8 cellular contexts compared by ENCODE assay signal in genomic region chr6:30453508-30454206, GRCh38. TPM values are rescaled to one million over a fixed set of nuclear protein-coding genes. Genes with fewer than 3 reads are reported as not detected.
DNase-seq lines count a peak whose midpoint lies in the region; ATAC-seq and TF ChIP-seq lines count a peak whose summit lies in the region.
"Not testable (repeated sequence)": the region's sequence is repeated elsewhere in the genome, so short reads cannot be mapped to it uniquely, and the experiment has no call there.

No MANE protein-coding gene starts in this region.

- H3K4me1 ChIP-seq in OCI-LY7 (ENCODE audit: insufficient read depth, low read length, poor library complexity, severe bottlenecking) = not testable (repeated sequence)
- H3K4me1 ChIP-seq in sigmoid colon (peaks cover 0 to 21% (median 16%) of the 10 kb centered on the region in 4 donors), upper lobe of right lung (peaks cover 25% of the 10 kb centered on the region)

- H3K36me3 Mint-ChIP-seq in activated CD8-positive, alpha-beta T cell treated with anti-CD3 and anti-CD28 coated beads for 36 hours (ENCODE audit: low read depth); central memory CD8-positive, alpha-beta T cell (ENCODE audit: insufficient read depth); immature natural killer cell: not testable (repeated sequence)

- TF ChIP-seq CTCF in GM06990 (IDR thresholded peaks at IDR 0.05; ENCODE audit: insufficient read depth, low read length, poor library complexity, severe bottlenecking) (peak; percentile 88), LNCAP (IDR thresholded peaks at IDR 0.05) (peak; percentile 95), OCI-LY7 (conservative IDR thresholded peaks at IDR 0.05; ENCODE audit: low read length) (peak; percentile 97), sigmoid colon (IDR thresholded peaks at IDR 0.05) (peak; percentile 63 to 82 (median 78)), upper lobe of right lung (IDR thresholded peaks at IDR 0.05) (peak; percentile 83)
- peak; percentile 70 for TF ChIP-seq CTCF in activated CD8-positive, alpha-beta T cell treated with anti-CD3 and anti-CD28 coated beads for 36 hours (IDR thresholded peaks at IDR 0.05)

- H3K27me3 ChIP-seq in GM06990 (replicated peaks; ENCODE audit: control insufficient read depth, insufficient read depth, low read length) = not testable (repeated sequence)
- H3K27me3 ChIP-seq in sigmoid colon (peaks cover 25 to 93% (median 87%) of the 10 kb centered on the region in 3 donors), upper lobe of right lung (peaks cover 92% of the 10 kb centered on the region)

- H3K36me3 ChIP-seq in GM06990 (ENCODE audit: control insufficient read depth, insufficient read depth, low read length); OCI-LY7 (ENCODE audit: insufficient read depth, low read length); sigmoid colon; upper lobe of right lung: not testable (repeated sequence)

- not testable (repeated sequence) for H3K27ac ChIP-seq in OCI-LY7 (ENCODE audit: low read depth, low read length, poor library complexity, severe bottlenecking); sigmoid colon; upper lobe of right lung

- CTCF ChIA-PET in OCI-LY7 (lab: Charles Lee; ENCODE audit: unreplicated experiment) = interaction anchor here (0.6 to 1.0 kb wide), 5 partner anchors 10 to 64 kb away, joined by 3 read pairs; no protein-coding TSS in a partner anchor
- CTCF ChIA-PET in activated CD8-positive, alpha-beta T cell treated with anti-CD3 and anti-CD28 coated beads for 36 hours (lab: Charles Lee) = interaction anchor here (0.6 to 8.0 kb wide), 62 partner anchors 9 to 641 kb away, joined by 3 to 115 read pairs (median 4); partner anchors contain the start of gene TRIM26

- H3K27ac Mint-ChIP-seq in activated CD8-positive, alpha-beta T cell treated with anti-CD3 and anti-CD28 coated beads for 36 hours; central memory CD8-positive, alpha-beta T cell (ENCODE audit: low read depth); immature natural killer cell: not testable (repeated sequence)

- H3K4me3 ChIP-seq in GM06990 (replicated peaks; ENCODE audit: low read depth, low read length); OCI-LY7 (ENCODE audit: low read depth, low read length, poor library complexity, severe bottlenecking); sigmoid colon; upper lobe of right lung: not testable (repeated sequence)

- not testable (repeated sequence) for TF ChIP-seq POLR2A in sigmoid colon (IDR thresholded peaks at IDR 0.05)

- not testable (repeated sequence) for BruUV-seq in OCI-LY7 (replicated peaks; lab: Mats Ljungman, UMichigan)

- DNase-seq in GM06990 (ENCODE audit: extremely low read depth, insufficient read length) (peak; percentile 73), OCI-LY7 (ENCODE audit: low spot score) (peak; percentile 85), immature natural killer cell (peak; percentile 78 to 80 (median 78)), sigmoid colon (peak; percentile 88), upper lobe of right lung (peak; percentile 93)
- DNase-seq in activated CD8-positive, alpha-beta T cell treated with anti-CD3 and anti-CD28 coated beads for 36 hours = peak; percentile 95
- peak; percentile 70 to 88 for DNase-seq in central memory CD8-positive, alpha-beta T cell (ENCODE audit: low spot score in 2 of 2)

- not testable (repeated sequence) for H3K4me3 Mint-ChIP-seq in activated CD8-positive, alpha-beta T cell treated with anti-CD3 and anti-CD28 coated beads for 36 hours
- H3K4me3 Mint-ChIP-seq in central memory CD8-positive, alpha-beta T cell = peak overlapping the region; percentile 40
- H3K4me3 Mint-ChIP-seq in immature natural killer cell = peak overlapping the region; percentile 18 to 71 (median 61)

- H3K9me2 ChIP-seq in OCI-LY7 (ENCODE audit: insufficient read depth, low read length) = not testable (repeated sequence)

- 5 to 8% methylated on average over 26 of the region's 26 CpGs for whole genome bisulfite sequencing in sigmoid colon, 2 donors

- TF ChIP-seq EP300 in sigmoid colon (IDR thresholded peaks at IDR 0.05) = not testable (repeated sequence)

- not testable (repeated sequence) for H3K9me3 Mint-ChIP-seq in activated CD8-positive, alpha-beta T cell treated with anti-CD3 and anti-CD28 coated beads for 36 hours; central memory CD8-positive, alpha-beta T cell; immature natural killer cell

- H3K79me2 ChIP-seq in OCI-LY7 (ENCODE audit: insufficient read depth, low read depth, low read length) = not testable (repeated sequence)

- not testable (repeated sequence) for H3K4me2 ChIP-seq in OCI-LY7 (ENCODE audit: low read length)

- peak; percentile 91 for ATAC-seq in activated CD8-positive, alpha-beta T cell treated with anti-CD3 and anti-CD28 coated beads for 36 hours
- ATAC-seq in central memory CD8-positive, alpha-beta T cell (replicated peaks; ENCODE audit: extremely low read depth, poor library complexity, severe bottlenecking) = peak; percentile 63
- peak; percentile 96 for ATAC-seq in upper lobe of right lung

- not testable (repeated sequence) for H3K9me3 ChIP-seq in OCI-LY7 (ENCODE audit: low read length); sigmoid colon; upper lobe of right lung

- H2AFZ ChIP-seq in OCI-LY7 (ENCODE audit: low read length) = not testable (repeated sequence)

- peaks cover 29% of the 10 kb centered on the region for H3K4me1 Mint-ChIP-seq in activated CD8-positive, alpha-beta T cell treated with anti-CD3 and anti-CD28 coated beads for 36 hours (ENCODE audit: low read depth)
- peaks cover 41% of the 10 kb centered on the region for H3K4me1 Mint-ChIP-seq in central memory CD8-positive, alpha-beta T cell
- H3K4me1 Mint-ChIP-seq in immature natural killer cell = peaks cover 44 to 46% of the 10 kb centered on the region in 2 donors

- H4K20me1 ChIP-seq in OCI-LY7 (ENCODE audit: insufficient read depth, low read length) = not testable (repeated sequence)

- peaks cover 82% of the 10 kb centered on the region for H3K27me3 Mint-ChIP-seq in activated CD8-positive, alpha-beta T cell treated with anti-CD3 and anti-CD28 coated beads for 36 hours
- H3K27me3 Mint-ChIP-seq in central memory CD8-positive, alpha-beta T cell = peaks cover 86% of the 10 kb centered on the region
- peaks cover 47 to 56% (median 48%) of the 10 kb centered on the region in 3 donors for H3K27me3 Mint-ChIP-seq in immature natural killer cell (ENCODE audit: low read depth in 3 of 3)

- intact Hi-C loops in OCI-LY7 (cut with micrococcal nuclease; ENCODE audit: unreplicated experiment); activated CD8-positive, alpha-beta T cell treated with anti-CD3 and anti-CD28 coated beads for 36 hours (cut with micrococcal nuclease); upper lobe of right lung (cut with DNase I): not testable (repeated sequence)
- intact Hi-C loops in sigmoid colon (cut with DNase I) = loop anchor here (1.0 kb wide), 1 partner anchor 96 kb away; no protein-coding TSS in a partner anchor

- POLR2A ChIA-PET in OCI-LY7 (lab: Charles Lee) = not testable (repeated sequence)
- POLR2A ChIA-PET in activated CD8-positive, alpha-beta T cell treated with anti-CD3 and anti-CD28 coated beads for 36 hours (lab: Charles Lee) = interaction anchor here (1.0 kb wide), 1 partner anchor 50 kb away, joined by 3 read pairs; no protein-coding TSS in a partner anchor

RNA-seq across cellular contexts. Expression of gene HLA-E, which starts 35.7 kb away (rescaled TPM):
- 131 and 156 TPM in 2 replicates for total RNA-seq in OCI-LY7 (2014; rRNA removed; shearing (Covaris generic))
- total RNA-seq in OCI-LY7 (2022) (123 and 151 TPM in 2 replicates), sigmoid colon (100 to 1,000 TPM; 323 to 462 (median 387) TPM), upper lobe of right lung (1,028 TPM)
- 100 to 1,000 TPM; 493 to 499 TPM for total RNA-seq in activated CD8-positive, alpha-beta T cell treated with anti-CD3 and anti-CD28 coated beads for 36 hours
- polyA plus RNA-seq in immature natural killer cell (1,000 to 10,000 TPM; 2,819 to 4,179 (median 3,086) TPM), sigmoid colon (100 to 1,000 TPM; 139 to 753 (median 181) TPM)
